Comparison of ENCODE assay signal across 9 cellular contexts in genomic region chr14:75249958-75250336, GRCh38. TPM values are rescaled to one million over a fixed set of nuclear protein-coding genes. Genes with fewer than 3 reads are reported as not detected.
A peak's percentile ranks its signal among the peaks of the same experiment; 100 is the strongest.
DNase-seq lines count a peak whose midpoint lies in the region; ATAC-seq, FAIRE-seq and TF ChIP-seq lines count a peak whose summit lies in the region.
"Had no signal": no experiment of that assay in that cellular context is flagged by ENCODE, and none has a peak within 500 bp of the region (broad histone marks: within the 10 kb centered on the region; RNA-seq: fewer than 3 reads in every experiment).

No MANE protein-coding gene starts in this region.

- no peaks in the 10 kb centered on the region for H3K27me3 ChIP-seq in spleen (replicated peaks in 1 of 7)
- H3K27me3 ChIP-seq in upper lobe of right lung = no peaks in the 10 kb centered on the region
- no peaks in the 10 kb centered on the region for H3K27me3 ChIP-seq in small intestine (ENCODE audit: control insufficient read depth in 2 of 2, insufficient read depth in 2 of 2, low read length in 2 of 2)

- no peak overlapping the region for H3K4me3 ChIP-seq in spleen
- H3K4me3 ChIP-seq in upper lobe of right lung = no peak overlapping the region
- H3K4me3 ChIP-seq in small intestine (ENCODE audit: low read depth in 1 of 2, low read length in 2 of 2) = no peak overlapping the region
- H3K4me3 ChIP-seq: lung had no signal

- POLR2A ChIA-PET in activated CD8-positive, alpha-beta T cell treated with anti-CD3 and anti-CD28 coated beads for 36 hours (lab: Charles Lee) = interaction anchor here (0.6 to 3.9 kb wide), 6 partner anchors 9 to 167 kb away, joined by 3 to 17 read pairs (median 6); no protein-coding TSS in a partner anchor

- ATAC-seq in HG03064 (IDR thresholded peaks at IDR 0.05; ENCODE audit: low read depth, unreplicated experiment) (peak; percentile 8), upper lobe of right lung (no peak)
- no peak for ATAC-seq in activated CD8-positive, alpha-beta T cell treated with anti-CD3 and anti-CD28 coated beads for 36 hours

- no peak for TF ChIP-seq CTCF in activated CD8-positive, alpha-beta T cell treated with anti-CD3 and anti-CD28 coated beads for 36 hours (IDR thresholded peaks at IDR 0.05)
- no peak for TF ChIP-seq CTCF in spleen (IDR thresholded peaks at IDR 0.05 in 8 of 11, conservative IDR thresholded peaks at IDR 0.05 in 3 of 11)
- no peak for TF ChIP-seq CTCF in upper lobe of right lung (IDR thresholded peaks at IDR 0.05)

- H3K27me3 Mint-ChIP-seq in activated T-cell treated with anti-CD3 and anti-CD28 coated beads, Interleukin-2, amount 50 U/mL, for 24 hours = peaks cover 4% of the 10 kb centered on the region
- peaks cover 4% of the 10 kb centered on the region for H3K27me3 Mint-ChIP-seq in activated CD8-positive, alpha-beta T cell treated with anti-CD3 and anti-CD28 coated beads for 36 hours

- CTCF ChIA-PET in activated CD8-positive, alpha-beta T cell treated with anti-CD3 and anti-CD28 coated beads for 36 hours (lab: Charles Lee) = interaction anchor here (0.6 kb wide), 1 partner anchor 45 kb away, joined by 4 read pairs; no protein-coding TSS in a partner anchor

- H3K9me3 ChIP-seq in spleen (no peaks in the 10 kb centered on the region), upper lobe of right lung (no peaks in the 10 kb centered on the region), small intestine (ENCODE audit: control insufficient read depth, low read depth) (no peaks in the 10 kb centered on the region)

- intact Hi-C loops in activated CD8-positive, alpha-beta T cell treated with anti-CD3 and anti-CD28 coated beads for 36 hours (cut with micrococcal nuclease) = loop anchor here (5.0 kb wide), 2 partner anchors 32 to 123 kb away; partner anchors contain the start of gene NEK9
- intact Hi-C loops in spleen (cut with DNase I; ENCODE audit: low total_unique reads) = no loop called here
- intact Hi-C loops in upper lobe of right lung (cut with DNase I) = no loop called here

- no peaks in the 10 kb centered on the region for H3K36me3 ChIP-seq in spleen
- no peaks in the 10 kb centered on the region for H3K36me3 ChIP-seq in upper lobe of right lung
- H3K36me3 ChIP-seq in small intestine (ENCODE audit: control insufficient read depth in 2 of 2, insufficient read depth in 2 of 2, low read length in 2 of 2) = no peaks in the 10 kb centered on the region

- DNase-seq in activated T-cell treated with anti-CD3 and anti-CD28 coated beads, Interleukin-2, amount 50 U/mL, for 24 hours = no peak
- no peak for DNase-seq in activated T-cell treated with anti-CD3 and anti-CD28 coated beads, Interleukin-2, amount 50 U/mL, for 48 hours
- no peak for DNase-seq in activated CD8-positive, alpha-beta T cell treated with anti-CD3 and anti-CD28 coated beads for 36 hours
- DNase-seq in spleen (no peak), upper lobe of right lung (no peak), NCI-H774 (lab: John Stamatoyannopoulos, UW) (no peak), small intestine (no peak)

- no peak for TF ChIP-seq POLR2A in spleen (IDR thresholded peaks at IDR 0.05)

- H3K4me1 Mint-ChIP-seq in activated T-cell treated with anti-CD3 and anti-CD28 coated beads, Interleukin-2, amount 50 U/mL, for 24 hours (ENCODE audit: low read depth) = peaks cover 58% of the 10 kb centered on the region
- peaks cover 57% of the 10 kb centered on the region for H3K4me1 Mint-ChIP-seq in activated CD8-positive, alpha-beta T cell treated with anti-CD3 and anti-CD28 coated beads for 36 hours (ENCODE audit: low read depth)

- WGBS in spleen, 5 donors = 66 to 84% (median 78%) methylated on average over 2 of the region's 2 CpGs
- 69 to 82% (median 79%) methylated on average over 2 of the region's 2 CpGs for WGBS in small intestine, 3 donors

- no peaks in the 10 kb centered on the region for H3K9me3 Mint-ChIP-seq in activated T-cell treated with anti-CD3 and anti-CD28 coated beads, Interleukin-2, amount 50 U/mL, for 24 hours
- no peaks in the 10 kb centered on the region for H3K9me3 Mint-ChIP-seq in activated CD8-positive, alpha-beta T cell treated with anti-CD3 and anti-CD28 coated beads for 36 hours

- H3K4me3 Mint-ChIP-seq in activated T-cell treated with anti-CD3 and anti-CD28 coated beads, Interleukin-2, amount 50 U/mL, for 24 hours = no peak overlapping the region
- peak overlapping the region; percentile 16 for H3K4me3 Mint-ChIP-seq in activated CD8-positive, alpha-beta T cell treated with anti-CD3 and anti-CD28 coated beads for 36 hours

- H3K36me3 Mint-ChIP-seq in activated T-cell treated with anti-CD3 and anti-CD28 coated beads, Interleukin-2, amount 50 U/mL, for 24 hours (ENCODE audit: low read depth) = no peaks in the 10 kb centered on the region
- H3K36me3 Mint-ChIP-seq in activated CD8-positive, alpha-beta T cell treated with anti-CD3 and anti-CD28 coated beads for 36 hours (ENCODE audit: low read depth) = no peaks in the 10 kb centered on the region

- H3K4me1 ChIP-seq in spleen = peaks cover 11 to 71% (median 45%) of the 10 kb centered on the region in 6 donors
- peaks cover 11% of the 10 kb centered on the region for H3K4me1 ChIP-seq in upper lobe of right lung
- H3K4me1 ChIP-seq in small intestine (ENCODE audit: control insufficient read depth in 2 of 2, insufficient read depth in 1 of 2, low read depth in 1 of 2, low read length in 1 of 2) = peaks cover 0 to 7% of the 10 kb centered on the region in 2 donors

- H3K27ac ChIP-seq in spleen = peak overlapping the region in 6 of 8 donors; percentile 28 to 71 (median 61)
- no peak overlapping the region for H3K27ac ChIP-seq in upper lobe of right lung
- H3K27ac ChIP-seq in small intestine (ENCODE audit: low read depth in 1 of 2, low read length in 1 of 2) = peak overlapping the region in 1 of 2 donors; percentile 35

- peak overlapping the region; percentile 86 for H3K27ac Mint-ChIP-seq in activated T-cell treated with anti-CD3 and anti-CD28 coated beads, Interleukin-2, amount 50 U/mL, for 24 hours
- H3K27ac Mint-ChIP-seq in activated CD8-positive, alpha-beta T cell treated with anti-CD3 and anti-CD28 coated beads for 36 hours = peak overlapping the region; percentile 88

- FAIRE-seq in small intestine (lab: Jason Lieb, UNC) = no peak

RNA-seq across cellular contexts. Expression of gene FOS, which starts 28.7 kb away (rescaled TPM):
- 10 to 100 TPM; 81.8 to 84.6 TPM for total RNA-seq in activated CD8-positive, alpha-beta T cell treated with anti-CD3 and anti-CD28 coated beads for 36 hours
- total RNA-seq in spleen (100 to 1,000 TPM in 5 of 7 donors, 10 to 100 TPM in 2; 46.0 to 414 (median 192) TPM), upper lobe of right lung (204 TPM)
- polyA plus RNA-seq in spleen (10 to 100 TPM; 18.8 to 32.9 (median 20.2) TPM), small intestine (100 to 1,000 TPM in 2 of 3 donors, 10 to 100 TPM in 1; 71.6 to 344 (median 136) TPM)
